In genomic region chr17:1516403-1517161, GRCh38 we compare ENCODE assay signal across 8 cellular contexts. TPM values are rescaled to one million over a fixed set of nuclear protein-coding genes. Genes with fewer than 3 reads are reported as not detected.
A peak's percentile ranks its signal among the peaks of the same experiment; 100 is the strongest.
DNase-seq lines count a peak whose midpoint lies in the region; ATAC-seq, FAIRE-seq and TF ChIP-seq lines count a peak whose summit lies in the region.

Gene INPP5K (minus strand): TSS chr17:1516612. CDS start chr17:1516499, 113 bp downstream.

- H3K36me3 ChIP-seq in SU-DHL-6 (ENCODE audit: low read length) (no peaks in the 10 kb centered on the region), pancreas (peaks cover 0 to 6% (median 0%) of the 10 kb centered on the region in 3 donors), tibial artery (peaks cover 10 to 50% (median 18%) of the 10 kb centered on the region in 3 donors)

- no peaks in the 10 kb centered on the region for H3K9me3 ChIP-seq in SU-DHL-6 (ENCODE audit: insufficient read depth, low read length)
- H3K9me3 ChIP-seq in pancreas = no peaks in the 10 kb centered on the region
- no peaks in the 10 kb centered on the region for H3K9me3 ChIP-seq in tibial artery

- H3K27ac ChIP-seq in SU-DHL-6 (ENCODE audit: low read depth, low read length) (no peak within 1 kb of the TSS; the same call in 1 of the 2 replicates), pancreas (peak within 1 kb of the TSS; percentile 53 to 87 (median 84)), tibial artery (peak within 1 kb of the TSS; percentile 87 to 92)

- 0% methylated on average over 76 to 90 of the region's 90 CpGs for WGBS in pancreas, 2 donors

- peak within 1 kb of the TSS; percentile 50 for H2AFZ ChIP-seq in SU-DHL-6 (ENCODE audit: low read depth, low read length, severe bottlenecking)

- TF ChIP-seq CTCF in GM12872 (IDR thresholded peaks at IDR 0.05; ENCODE audit: insufficient read depth, low read depth, low read length) (peak; percentile 30; the same call in 1 of the 3 replicates), SU-DHL-6 (IDR thresholded peaks at IDR 0.05; ENCODE audit: insufficient read depth, low read length, poor library complexity, severe bottlenecking) (no peak), pancreas (IDR thresholded peaks at IDR 0.05) (no peak), tibial artery (IDR thresholded peaks at IDR 0.05) (no peak)

- H3K4me3 ChIP-seq in SU-DHL-6 (ENCODE audit: insufficient read depth, low read length, poor library complexity, severe bottlenecking) (peak within 1 kb of the TSS; percentile 72), pancreas (peak within 1 kb of the TSS; percentile 66 to 100 (median 86)), tibial artery (peak within 1 kb of the TSS; percentile 69 to 91)

- no peaks in the 10 kb centered on the region for H3K9me2 ChIP-seq in SU-DHL-6 (replicated peaks; ENCODE audit: insufficient read depth, low read length)

- peak within 1 kb of the TSS; percentile 69 for H3K4me2 ChIP-seq in SU-DHL-6 (ENCODE audit: low read depth, low read length, poor library complexity, severe bottlenecking)

- FAIRE-seq in pancreas (lab: Jason Lieb, UNC) = no peak

- peaks cover 11% of the 10 kb centered on the region for H3F3A ChIP-seq in SU-DHL-6 (ENCODE audit: insufficient read depth)

- intact Hi-C loops in Right ventricle myocardium inferior (cut with DNase I) = loop anchor here (2.0 to 5.0 kb wide), 3 partner anchors 152 to 239 kb away; partner anchors contain the start of gene TRARG1
- intact Hi-C loops in pancreas (cut with DNase I) = loop anchor here in 2 of 3 donors (10.0 kb wide), 2 partner anchors 152 to 242 kb away; partner anchors contain the start of genes BHLHA9 (in 2 of the 2) and TRARG1 (in 2 of the 2)
- intact Hi-C loops in tibial artery (cut with DNase I; ENCODE audit: low total_unique reads) = loop anchor here (1.0 kb wide), 1 partner anchor 25 kb away; no protein-coding TSS in a partner anchor

- H3K4me1 ChIP-seq in pancreas (peaks cover 0 to 11% (median 10%) of the 10 kb centered on the region in 3 donors), tibial artery (peaks cover 0 to 48% (median 35%) of the 10 kb centered on the region in 4 donors)

- DNase-seq in NCI-H128 (lab: John Stamatoyannopoulos, UW; ENCODE audit: unreplicated experiment) (peak; percentile 88), Right ventricle myocardium inferior (ENCODE audit: missing footprints) (peak; percentile 99), pancreas (peak; percentile 97 to 100 (median 98)), tibial artery (peak; percentile 97 to 99)
- peak; percentile 94 for DNase-seq in activated naive CD8-positive, alpha-beta T cell treated with anti-CD3 and anti-CD28 coated beads, Interleukin-2, amount 50 U/mL, for 16 hours (ENCODE audit: low read depth, low spot score)

- H3K27me3 ChIP-seq in SU-DHL-6 (ENCODE audit: low read length) (no peaks in the 10 kb centered on the region), pancreas (no peaks in the 10 kb centered on the region), tibial artery (no peaks in the 10 kb centered on the region)

- ATAC-seq in HG02678 (IDR thresholded peaks at IDR 0.05; ENCODE audit: unreplicated experiment) = peak; percentile 94
- peak; percentile 99 for ATAC-seq in Right ventricle myocardium inferior
- peak; percentile 94 to 98 (median 96) for ATAC-seq in pancreas

- no peaks in the 10 kb centered on the region for H4K20me1 ChIP-seq in SU-DHL-6 (ENCODE audit: low read depth, low read length)

- H3K79me2 ChIP-seq in SU-DHL-6 (ENCODE audit: insufficient read depth, low read length) = peaks cover 17% of the 10 kb centered on the region; the same call in 1 of the 2 replicates

- peak within 1 kb of the TSS; percentile 77 for H3K9ac ChIP-seq in SU-DHL-6 (ENCODE audit: low read length)

RNA-seq across cellular contexts. Expression of gene INPP5K, which starts in this region (rescaled TPM):
- total RNA-seq in Right ventricle myocardium inferior (35.4 TPM), pancreas (10 to 100 TPM; 13.2 to 23.8 (median 17.2) TPM)
- 10 to 100 TPM; 23.9 to 24.4 TPM for polyA plus RNA-seq in pancreas
